In genomic region chr13:113783482-113783881, GRCh38 we compare ENCODE assay signal across 2 cellular contexts.
TF ChIP-seq lines count a peak whose summit lies in the region.

No MANE protein-coding gene starts in this region.

TF ChIP-seq in H1, 55 proteins besides CTCF, POLR2A, EP300 and RAD21:
- TF ChIP-seq BCL11A (IDR thresholded peaks at IDR 0.05; ENCODE audit: low read depth in 2 of 2, low read length in 2 of 2) (no peak), BRCA1 (IDR thresholded peaks at IDR 0.05; ENCODE audit: low read depth, low read length) (no peak), SP1 (IDR thresholded peaks at IDR 0.05; ENCODE audit: low read depth, low read length) (no peak), SIRT6 (IDR thresholded peaks at IDR 0.05; ENCODE audit: low read length) (no peak), KDM1A (IDR thresholded peaks at IDR 0.05; ENCODE audit: borderline replicate concordance, low read length) (no peak), JUND (IDR thresholded peaks at IDR 0.05; ENCODE audit: low read length) (no peak)

TF ChIP-seq in GM12891, 5 proteins besides CTCF, POLR2A, EP300 and RAD21:
- TF ChIP-seq SPI1 (IDR thresholded peaks at IDR 0.05; ENCODE audit: low read depth, low read length) (no peak), POU2F2 (IDR thresholded peaks at IDR 0.05; ENCODE audit: low read depth, low read length) (no peak), PAX5 (IDR thresholded peaks at IDR 0.05; ENCODE audit: insufficient read depth, low read length, severe bottlenecking) (no peak), POLR2AphosphoS5 (IDR thresholded peaks at IDR 0.05; ENCODE audit: low read depth, low read length) (no peak), TAF1 (IDR thresholded peaks at IDR 0.05; ENCODE audit: low read depth, low read length) (no peak)
